1 cellular context compared by ENCODE assay signal in the genomic region with DNA sequence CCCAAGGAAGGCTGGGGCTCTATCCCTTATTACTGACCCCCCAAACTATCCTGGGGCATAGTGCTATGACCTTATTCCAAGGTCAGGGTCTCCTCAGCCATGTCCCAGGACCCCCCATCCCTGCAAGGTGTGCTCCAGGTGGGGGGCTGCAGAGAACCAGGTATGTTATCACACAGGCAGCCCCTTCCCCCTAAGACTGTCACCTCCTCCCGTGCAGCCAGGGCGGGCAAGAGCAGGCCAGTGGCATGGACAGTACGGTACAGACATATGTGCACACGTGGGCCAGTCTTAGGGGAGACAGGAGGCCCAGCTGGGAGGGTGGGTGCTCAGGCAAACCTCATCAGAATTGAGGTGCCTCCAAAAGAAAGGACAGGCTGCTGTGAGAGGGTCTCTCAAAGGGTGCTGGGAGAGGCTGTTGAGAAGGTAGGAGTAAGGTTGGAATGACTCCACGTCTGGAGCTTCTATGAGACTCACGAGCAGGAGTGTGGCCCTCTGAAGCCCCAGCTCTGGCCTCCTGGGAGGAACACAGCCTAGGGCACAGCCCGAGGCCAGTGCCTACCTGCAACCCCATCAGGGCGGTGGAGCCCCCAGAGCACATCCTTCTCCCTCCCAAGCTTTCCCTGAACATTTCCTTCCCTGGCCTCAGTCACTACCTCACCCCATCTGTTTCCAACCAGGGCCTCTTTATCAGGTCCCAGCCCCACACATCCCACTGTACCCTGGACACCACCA.
TF ChIP-seq lines count a peak whose summit lies in the region.

No MANE protein-coding gene starts in this region.

TF ChIP-seq in GM23338, 12 proteins besides CTCF, POLR2A, EP300 and RAD21 (continued from another document):
- TF ChIP-seq ZNF462 (CRISPR knock-in tag; IDR thresholded peaks at IDR 0.05) (no peak), JUNB (IDR thresholded peaks at IDR 0.05; ENCODE audit: unreplicated experiment) (no peak), POLR2AphosphoS5 (IDR thresholded peaks at IDR 0.05; ENCODE audit: low read depth) (no peak), NANOG (IDR thresholded peaks at IDR 0.05; ENCODE audit: borderline replicate concordance) (no peak)
- TF ChIP-seq, protein P1, sequence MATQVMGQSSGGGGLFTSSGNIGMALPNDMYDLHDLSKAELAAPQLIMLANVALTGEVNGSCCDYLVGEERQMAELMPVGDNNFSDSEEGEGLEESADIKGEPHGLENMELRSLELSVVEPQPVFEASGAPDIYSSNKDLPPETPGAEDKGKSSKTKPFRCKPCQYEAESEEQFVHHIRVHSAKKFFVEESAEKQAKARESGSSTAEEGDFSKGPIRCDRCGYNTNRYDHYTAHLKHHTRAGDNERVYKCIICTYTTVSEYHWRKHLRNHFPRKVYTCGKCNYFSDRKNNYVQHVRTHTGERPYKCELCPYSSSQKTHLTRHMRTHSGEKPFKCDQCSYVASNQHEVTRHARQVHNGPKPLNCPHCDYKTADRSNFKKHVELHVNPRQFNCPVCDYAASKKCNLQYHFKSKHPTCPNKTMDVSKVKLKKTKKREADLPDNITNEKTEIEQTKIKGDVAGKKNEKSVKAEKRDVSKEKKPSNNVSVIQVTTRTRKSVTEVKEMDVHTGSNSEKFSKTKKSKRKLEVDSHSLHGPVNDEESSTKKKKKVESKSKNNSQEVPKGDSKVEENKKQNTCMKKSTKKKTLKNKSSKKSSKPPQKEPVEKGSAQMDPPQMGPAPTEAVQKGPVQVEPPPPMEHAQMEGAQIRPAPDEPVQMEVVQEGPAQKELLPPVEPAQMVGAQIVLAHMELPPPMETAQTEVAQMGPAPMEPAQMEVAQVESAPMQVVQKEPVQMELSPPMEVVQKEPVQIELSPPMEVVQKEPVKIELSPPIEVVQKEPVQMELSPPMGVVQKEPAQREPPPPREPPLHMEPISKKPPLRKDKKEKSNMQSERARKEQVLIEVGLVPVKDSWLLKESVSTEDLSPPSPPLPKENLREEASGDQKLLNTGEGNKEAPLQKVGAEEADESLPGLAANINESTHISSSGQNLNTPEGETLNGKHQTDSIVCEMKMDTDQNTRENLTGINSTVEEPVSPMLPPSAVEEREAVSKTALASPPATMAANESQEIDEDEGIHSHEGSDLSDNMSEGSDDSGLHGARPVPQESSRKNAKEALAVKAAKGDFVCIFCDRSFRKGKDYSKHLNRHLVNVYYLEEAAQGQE (IDR thresholded peaks at IDR 0.05; ENCODE audit: unreplicated experiment) = no peak
